ENCODE assay signal across 16 cellular contexts in genomic region chr9:5489630-5490484, GRCh38. TPM values are rescaled to one million over a fixed set of nuclear protein-coding genes. Genes with fewer than 3 reads are reported as not detected.
"Had no signal": no experiment of that assay in that cellular context is flagged by ENCODE, and none has a peak within 500 bp of the region (broad histone marks: within the 10 kb centered on the region; RNA-seq: fewer than 3 reads in every experiment).

No MANE protein-coding gene starts in this region.

- DNase-seq: activated CD4-positive, alpha-beta T cell treated with anti-CD3 and anti-CD28 coated beads, Interleukin-2, amount 10 ng/mL, durations not matched to agents 24 days and 14 days; activated CD4-positive, CD25-positive, alpha-beta regulatory T cell; activated CD8-positive, alpha-beta T cell treated with anti-CD3 and anti-CD28 coated beads for 36 hours; activated naive CD4-positive, alpha-beta T cell treated with Interleukin-2 at 50 U/mL for 16 hours; activated naive CD8-positive, alpha-beta T cell treated with anti-CD3 and anti-CD28 coated beads, Interleukin-2, amount 10 ng/mL, durations not matched to agents 7 days and 5 days; activated T-cell treated with anti-CD3 and anti-CD28 coated beads, Interleukin-2, amount 50 U/mL, for 24 hours; amygdala; erythroblast; foreskin melanocyte; lower lobe of right lung; natural killer cell; T-helper 2 cell; transverse colon had no signal

- H3K27ac Mint-ChIP-seq: activated CD4-positive, alpha-beta T cell treated with anti-CD3 and anti-CD28 coated beads, Interleukin-2, amount 10 ng/mL, durations not matched to agents 24 days and 14 days; activated CD8-positive, alpha-beta T cell treated with anti-CD3 and anti-CD28 coated beads for 36 hours; activated naive CD8-positive, alpha-beta T cell treated with anti-CD3 and anti-CD28 coated beads, Interleukin-2, amount 10 ng/mL, durations not matched to agents 7 days and 5 days; activated T-cell treated with anti-CD3 and anti-CD28 coated beads, Interleukin-2, amount 50 U/mL, for 24 hours; activated T-helper 2 cell treated with anti-CD3 and anti-CD28 coated beads, Interferon-gamma antibody, Interleukin-2, Interleukin-4, amounts not matched to agents 10 μg/mL and 5 μg/mL and 100 μg/mL, durations not matched to agents 14 hours and 24 hours and 36 hours; natural killer cell; stimulated activated naive CD8-positive, alpha-beta T cell treated with anti-CD3 and anti-CD28 coated beads, Interleukin-15, Interleukin-2, amounts not matched to agents 100 ng/mL and 50 ng/mL, for 24 hours had no signal

- H3K36me3 Mint-ChIP-seq: activated naive CD8-positive, alpha-beta T cell treated with anti-CD3 and anti-CD28 coated beads, Interleukin-2, amount 10 ng/mL, durations not matched to agents 7 days and 5 days; natural killer cell had no signal

- H3K27me3 Mint-ChIP-seq: activated CD4-positive, alpha-beta T cell treated with anti-CD3 and anti-CD28 coated beads, Interleukin-2, amount 10 ng/mL, durations not matched to agents 24 days and 14 days; activated CD8-positive, alpha-beta T cell treated with anti-CD3 and anti-CD28 coated beads for 36 hours; activated T-cell treated with anti-CD3 and anti-CD28 coated beads, Interleukin-2, amount 50 U/mL, for 24 hours; stimulated activated naive CD8-positive, alpha-beta T cell treated with anti-CD3 and anti-CD28 coated beads, Interleukin-15, Interleukin-2, amounts not matched to agents 100 ng/mL and 50 ng/mL, for 24 hours had no signal

- H3K4me3 Mint-ChIP-seq: activated CD4-positive, alpha-beta T cell treated with anti-CD3 and anti-CD28 coated beads, Interleukin-2, amount 10 ng/mL, durations not matched to agents 24 days and 14 days; activated CD8-positive, alpha-beta T cell treated with anti-CD3 and anti-CD28 coated beads for 36 hours; activated naive CD8-positive, alpha-beta T cell treated with anti-CD3 and anti-CD28 coated beads, Interleukin-2, amount 10 ng/mL, durations not matched to agents 7 days and 5 days; activated T-cell treated with anti-CD3 and anti-CD28 coated beads, Interleukin-2, amount 50 U/mL, for 24 hours; natural killer cell; stimulated activated naive CD8-positive, alpha-beta T cell treated with anti-CD3 and anti-CD28 coated beads, Interleukin-15, Interleukin-2, amounts not matched to agents 100 ng/mL and 50 ng/mL, for 24 hours had no signal

- H3K9me3 Mint-ChIP-seq: natural killer cell; stimulated activated naive CD8-positive, alpha-beta T cell treated with anti-CD3 and anti-CD28 coated beads, Interleukin-15, Interleukin-2, amounts not matched to agents 100 ng/mL and 50 ng/mL, for 24 hours had no signal

- ATAC-seq: activated CD8-positive, alpha-beta T cell treated with anti-CD3 and anti-CD28 coated beads for 36 hours; natural killer cell had no signal

RNA-seq across cellular contexts. Expression of gene PDCD1LG2, which starts 20.5 kb away (rescaled TPM):
- total RNA-seq: cardiac muscle cell had no signal

RNA-seq across cellular contexts. Expression of gene CD274, which starts 39.5 kb away (rescaled TPM):
- total RNA-seq: cardiac muscle cell had no signal
